Comparison of ENCODE assay signal across 17 cellular contexts in the genomic region with DNA sequence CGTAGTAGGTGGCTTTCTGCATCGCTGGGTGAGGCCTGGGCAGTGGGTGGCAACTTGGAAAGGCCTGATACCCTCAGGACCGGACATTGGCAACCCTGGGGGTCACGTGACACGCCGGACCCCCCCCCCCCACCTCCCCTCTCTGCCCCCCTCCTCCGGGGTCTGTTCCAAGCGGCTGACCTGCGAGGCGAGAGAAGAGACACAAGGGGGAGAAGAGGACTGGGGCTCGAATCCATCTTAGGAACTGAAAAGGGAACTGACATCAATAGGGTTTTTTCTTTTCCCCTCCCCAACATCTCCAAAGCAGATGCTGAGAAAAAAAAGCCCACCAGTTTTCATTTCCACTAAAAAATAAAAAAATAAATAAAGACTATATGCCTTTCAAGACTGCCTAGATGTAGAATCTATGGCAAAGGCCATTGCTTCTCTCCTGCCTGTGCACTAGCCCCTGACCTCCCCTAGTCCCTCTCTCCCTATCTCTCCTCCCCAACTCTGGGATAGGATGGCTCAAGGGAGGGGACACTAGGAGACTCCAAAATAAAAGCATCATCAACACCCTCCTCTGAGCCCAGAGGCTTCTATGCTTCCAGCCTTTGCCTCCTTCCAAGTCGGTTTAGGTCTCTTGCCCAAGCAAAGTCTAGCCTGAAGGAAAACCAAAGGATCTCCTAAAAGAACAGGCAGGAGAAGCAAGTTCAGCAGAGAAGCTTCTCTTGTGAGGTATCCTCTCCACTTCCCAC. TPM values are rescaled to one million over a fixed set of nuclear protein-coding genes. Genes with fewer than 3 reads are reported as not detected.
DNase-seq lines count a peak whose midpoint lies in the region; ATAC-seq, FAIRE-seq and TF ChIP-seq lines count a peak whose summit lies in the region.
"Had no signal": no experiment of that assay in that cellular context is flagged by ENCODE, and none has a peak within 500 bp of the region (broad histone marks: within the 10 kb centered on the region; RNA-seq: fewer than 3 reads in every experiment).

No MANE protein-coding gene starts in this region.

- no peak for DNase-seq in GM19239 (ENCODE audit: insufficient read length, low spot score)
- DNase-seq in WTC11 (ENCODE audit: low spot score): no peak
- DNase-seq in hepatic stellate cell (ENCODE audit: low spot score): peak; percentile 44
- peak; percentile 81 for DNase-seq in sigmoid colon
- no peak for DNase-seq in CD8-positive, alpha-beta T cell
- DNase-seq in substantia nigra (lab: John Stamatoyannopoulos, UW): no peak
- DNase-seq in thyroid gland: no peak
- DNase-seq: activated CD4-positive, CD25-positive, alpha-beta regulatory T cell treated with anti-CD3 and anti-CD28 coated beads, Interleukin-2, amount 50 U/mL, for 72 hours; GDM1; NCI-H82 had no signal

- peak; percentile 8 for FAIRE-seq in GM19239 (lab: Jason Lieb, UNC)
- FAIRE-seq: urothelium cell line had no signal

- H3K36me3 ChIP-seq in sigmoid colon: peaks cover 0 to 10% (median 3%) of the 10 kb centered on the region in 4 donors
- H3K36me3 ChIP-seq in CD8-positive, alpha-beta T cell (ENCODE audit: insufficient read depth, low read length): no peaks in the 10 kb centered on the region
- H3K36me3 ChIP-seq in thyroid gland: no peaks in the 10 kb centered on the region
- H3K36me3 ChIP-seq: BLaER1 treated with 17β-estradiol and CSF1 and Interleukin-3, amounts not matched to agents 10 nM and 100 nM had no signal

- 58 to 82% methylated on average over 12 of the region's 12 CpGs for WGBS in sigmoid colon, 2 donors
- WGBS in thyroid gland, 2 donors: 8 to 25% methylated on average over 12 of the region's 12 CpGs

- TF ChIP-seq POLR2A in sigmoid colon (IDR thresholded peaks at IDR 0.05) (peak; percentile 30 to 48), GM18505 (IDR thresholded peaks at IDR 0.05; ENCODE audit: borderline replicate concordance, extremely low read depth, insufficient read depth, insufficient read length) (no peak), thyroid gland (IDR thresholded peaks at IDR 0.05) (no peak)

- intact Hi-C loops in sigmoid colon (cut with DNase I) (no loop called here), thyroid gland (cut with DNase I) (no loop called here)
- intact Hi-C loops in CD8-positive, alpha-beta T cell (cut with DNase I, micrococcal nuclease): no loop called here

- peaks cover 0 to 96% (median 88%) of the 10 kb centered on the region in 4 donors for H3K4me1 ChIP-seq in sigmoid colon
- H3K4me1 ChIP-seq in CD8-positive, alpha-beta T cell (ENCODE audit: insufficient read depth, low read length): peaks cover 20% of the 10 kb centered on the region
- no peaks in the 10 kb centered on the region for H3K4me1 ChIP-seq in thyroid gland
- H3K4me1 ChIP-seq: BLaER1 treated with 17β-estradiol and CSF1 and Interleukin-3, amounts not matched to agents 10 nM and 100 nM had no signal

- H3K27ac ChIP-seq in sigmoid colon (peak overlapping the region; percentile 94 to 99 (median 96)), substantia nigra (ENCODE audit: low read depth, low read length, poor library complexity, severe bottlenecking) (no peak overlapping the region), thyroid gland (peak overlapping the region in 1 of 3 donors; percentile 52)
- H3K27ac ChIP-seq in CD8-positive, alpha-beta T cell (ENCODE audit: low read depth, low read length): no peak overlapping the region
- H3K27ac ChIP-seq: BLaER1 treated with 17β-estradiol and CSF1 and Interleukin-3, amounts not matched to agents 10 nM and 100 nM had no signal

- H3K27me3 Mint-ChIP-seq in WTC11 (ENCODE audit: low read depth): peaks cover 100% of the 10 kb centered on the region; the same call in 1 of the 2 replicates
- no peaks in the 10 kb centered on the region for H3K27me3 Mint-ChIP-seq in CD8-positive, alpha-beta T cell (ENCODE audit: low read depth)

- 0 out of 2 replicates have a peak overlapping the region, but pooled peaks have one; percentile 39 for H3K4me3 Mint-ChIP-seq in WTC11
- H3K4me3 Mint-ChIP-seq in CD8-positive, alpha-beta T cell: no peak overlapping the region
- H3K4me3 Mint-ChIP-seq: activated T-helper 17 cell treated with anti-CD3 and anti-CD28 coated beads, Interleukin-2, amount 50 U/mL, for 72 hours had no signal

- H3K9me3 ChIP-seq in sigmoid colon: no peaks in the 10 kb centered on the region
- no peaks in the 10 kb centered on the region for H3K9me3 ChIP-seq in CD8-positive, alpha-beta T cell (ENCODE audit: low read length)
- no peaks in the 10 kb centered on the region for H3K9me3 ChIP-seq in thyroid gland
- H3K9me3 ChIP-seq: BLaER1 treated with 17β-estradiol and CSF1 and Interleukin-3, amounts not matched to agents 10 nM and 100 nM had no signal

- 0 out of 2 replicates have a peak, but pooled peaks have one; percentile 8 for ATAC-seq in WTC11
- no peak for ATAC-seq in CD8-positive, alpha-beta T cell
- no peak for ATAC-seq in GM18505 (IDR thresholded peaks at IDR 0.05; ENCODE audit: unreplicated experiment)
- ATAC-seq: activated T-helper 17 cell treated with anti-CD3 and anti-CD28 coated beads, Interleukin-2, amount 50 U/mL, for 72 hours; SK-N-SH treated with all-trans-retinoic acid at 6 μM for 48 hours had no signal

- TF ChIP-seq CTCF in WTC11 (IDR thresholded peaks at IDR 0.05): no peak
- no peak for TF ChIP-seq CTCF in sigmoid colon (IDR thresholded peaks at IDR 0.05)
- TF ChIP-seq CTCF in CD8-positive, alpha-beta T cell (IDR thresholded peaks at IDR 0.05): no peak
- TF ChIP-seq CTCF in thyroid gland (IDR thresholded peaks at IDR 0.05): no peak

- H3K27me3 ChIP-seq in sigmoid colon (no peaks in the 10 kb centered on the region), thyroid gland (peaks cover 64% of the 10 kb centered on the region)
- no peaks in the 10 kb centered on the region for H3K27me3 ChIP-seq in CD8-positive, alpha-beta T cell (ENCODE audit: insufficient read depth, low read length)

- H3K4me3 ChIP-seq in sigmoid colon: peak overlapping the region; percentile 9 to 49 (median 36)
- no peak overlapping the region for H3K4me3 ChIP-seq in CD8-positive, alpha-beta T cell (ENCODE audit: low read depth, low read length)
- H3K4me3 ChIP-seq in thyroid gland (replicated peaks in 1 of 3): no peak overlapping the region
- H3K4me3 ChIP-seq: BLaER1 treated with 17β-estradiol and CSF1 and Interleukin-3, amounts not matched to agents 10 nM and 100 nM had no signal

- CTCF ChIA-PET in WTC11 (lab: Charles Lee): interaction anchor here (0.6 to 2.7 kb wide), 4 partner anchors 24 to 84 kb away, joined by 5 to 11 read pairs (median 8); a partner anchor contains a TSS
- CTCF ChIA-PET in CD8-positive, alpha-beta T cell (lab: Charles Lee): no interaction called here

- peaks cover 47% of the 10 kb centered on the region for H3K4me1 Mint-ChIP-seq in WTC11
- peaks cover 19% of the 10 kb centered on the region for H3K4me1 Mint-ChIP-seq in CD8-positive, alpha-beta T cell (ENCODE audit: low read depth)

- no peaks in the 10 kb centered on the region for H3K9me3 Mint-ChIP-seq in WTC11
- no peaks in the 10 kb centered on the region for H3K9me3 Mint-ChIP-seq in CD8-positive, alpha-beta T cell
- H3K9me3 Mint-ChIP-seq: activated T-helper 17 cell treated with anti-CD3 and anti-CD28 coated beads, Interleukin-2, amount 50 U/mL, for 72 hours had no signal

- H3K27ac Mint-ChIP-seq in WTC11: no peak overlapping the region
- no peak overlapping the region for H3K27ac Mint-ChIP-seq in CD8-positive, alpha-beta T cell
- H3K27ac Mint-ChIP-seq: activated T-helper 17 cell treated with anti-CD3 and anti-CD28 coated beads, Interleukin-2, amount 50 U/mL, for 72 hours had no signal

- TF ChIP-seq EP300 in sigmoid colon (IDR thresholded peaks at IDR 0.05): no peak

- POLR2A ChIA-PET in WTC11 (lab: Charles Lee): interaction anchor here (0.6 to 0.9 kb wide), 2 partner anchors 26 to 33 kb away, joined by 3 read pairs; no protein-coding TSS in a partner anchor
- POLR2A ChIA-PET in CD8-positive, alpha-beta T cell (lab: Charles Lee): interaction anchor here (0.9 kb wide), 1 partner anchor 52 kb away, joined by 3 read pairs; no protein-coding TSS in a partner anchor

- no peaks in the 10 kb centered on the region for H3K36me3 Mint-ChIP-seq in WTC11
- no peaks in the 10 kb centered on the region for H3K36me3 Mint-ChIP-seq in CD8-positive, alpha-beta T cell

TF ChIP-seq in WTC11, 78 proteins besides CTCF, POLR2A, EP300 and RAD21 (continues in another document):
- TF ChIP-seq, protein P1, sequence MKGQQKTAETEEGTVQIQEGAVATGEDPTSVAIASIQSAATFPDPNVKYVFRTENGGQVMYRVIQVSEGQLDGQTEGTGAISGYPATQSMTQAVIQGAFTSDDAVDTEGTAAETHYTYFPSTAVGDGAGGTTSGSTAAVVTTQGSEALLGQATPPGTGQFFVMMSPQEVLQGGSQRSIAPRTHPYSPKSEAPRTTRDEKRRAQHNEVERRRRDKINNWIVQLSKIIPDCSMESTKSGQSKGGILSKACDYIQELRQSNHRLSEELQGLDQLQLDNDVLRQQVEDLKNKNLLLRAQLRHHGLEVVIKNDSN (CRISPR knock-in tag; IDR thresholded peaks at IDR 0.05): no peak

RNA-seq across cellular contexts. Expression of a gene that starts 7.7 kb away (rescaled TPM):
- total RNA-seq in WTC11 (2021) (1.3 to 3.7 TPM (median 2.0 TPM) in 3 replicates), sigmoid colon (10 to 100 TPM; 44.9 to 86.1 (median 63.6) TPM), thyroid gland (1 to 10 TPM; 2.6 to 9.4 (median 5.2) TPM)
- polyA plus RNA-seq in sigmoid colon: 1 to 10 TPM; 1.6 to 7.8 (median 3.0) TPM
- 10 to 100 TPM; 13.7 to 15.0 TPM for total RNA-seq in CD8-positive, alpha-beta T cell

RNA-seq across cellular contexts. Expression of a gene that starts 21.8 kb away (rescaled TPM):
- total RNA-seq in WTC11 (2021) (0.41 to 0.63 TPM (median 0.55 TPM) in 3 replicates), sigmoid colon (under 1 TPM in 1 of 4 donors, not detected in 3; 0.27 TPM), thyroid gland (not detected)
- under 1 TPM in 2 of 3 donors, not detected in 1; 0.60 to 0.92 TPM for polyA plus RNA-seq in sigmoid colon
- not detected for total RNA-seq in CD8-positive, alpha-beta T cell
- total RNA-seq: activated T-helper 17 cell treated with anti-CD3 and anti-CD28 coated beads, Interleukin-2, amount 50 U/mL, for 72 hours; M059J; renal cortical epithelial cell had no signal

RNA-seq across cellular contexts. Expression of a gene that starts 25.5 kb away (rescaled TPM):
- total RNA-seq in WTC11 (2021) (0.04 TPM in 1 of 3 replicates, not detected in the others), sigmoid colon (1 to 10 TPM; 4.6 to 8.3 (median 5.4) TPM), thyroid gland (1 to 10 TPM in 1 of 4 donors, under 1 TPM in 3; 0.67 to 1.2 (median 0.80) TPM)
- polyA plus RNA-seq in sigmoid colon: 1 to 10 TPM in 2 of 3 donors, under 1 TPM in 1; 0.23 to 2.7 (median 1.2) TPM
- under 1 TPM; 0.57 to 0.64 TPM for total RNA-seq in CD8-positive, alpha-beta T cell

RNA-seq across cellular contexts. Expression of a gene that starts 37.4 kb away (rescaled TPM):
- total RNA-seq in WTC11 (2021): 0.09 to 0.30 TPM (median 0.11 TPM) in 3 replicates
- 10 to 100 TPM; 25.3 to 64.3 (median 30.1) TPM for total RNA-seq in sigmoid colon
- polyA plus RNA-seq in sigmoid colon: 10 to 100 TPM in 2 of 3 donors, 1 to 10 TPM in 1; 6.2 to 16.7 (median 10.2) TPM
- 1 to 10 TPM; 2.3 to 3.2 TPM for total RNA-seq in CD8-positive, alpha-beta T cell
- 1 to 10 TPM; 1.5 to 6.7 (median 4.3) TPM for total RNA-seq in thyroid gland

RNA-seq across cellular contexts. Expression of a gene that starts 41.0 kb away (rescaled TPM):
- total RNA-seq in WTC11 (2021) (not detected in 3 replicates), sigmoid colon (1 to 10 TPM; 1.5 to 2.5 (median 2.1) TPM), thyroid gland (1 to 10 TPM in 1 of 4 donors, under 1 TPM in 2, not detected in 1; 0.11 to 1.6 (median 0.49) TPM)
- polyA plus RNA-seq in sigmoid colon: 10 to 100 TPM in 1 of 3 donors, 1 to 10 TPM in 2; 3.2 to 13.9 (median 4.2) TPM
- not detected for total RNA-seq in CD8-positive, alpha-beta T cell
- total RNA-seq: activated T-helper 17 cell treated with anti-CD3 and anti-CD28 coated beads, Interleukin-2, amount 50 U/mL, for 72 hours had no signal

Comparison
In these comparisons a context has a peak if more than half of its experiments do, and no peak if none do; other contexts are left out.
1. DNase-seq: peak in hepatic stellate cell (single experiment) and sigmoid colon (single experiment); none in GM19239 (single experiment), WTC11 (single experiment), CD8-positive, alpha-beta T cell (0 of 7), substantia nigra (0 of 49) and thyroid gland (0 of 2).
2. H3K27ac ChIP-seq: peak in sigmoid colon (4 of 4); none in CD8-positive, alpha-beta T cell (single experiment) and substantia nigra (single experiment).
3. H3K4me3 ChIP-seq: peak in sigmoid colon (4 of 4); none in CD8-positive, alpha-beta T cell (single experiment) and thyroid gland (0 of 3).
4. POLR2A ChIP-seq: peak in sigmoid colon (2 of 2); none in GM18505 (single experiment) and thyroid gland (0 of 2).